In the genomic region with DNA sequence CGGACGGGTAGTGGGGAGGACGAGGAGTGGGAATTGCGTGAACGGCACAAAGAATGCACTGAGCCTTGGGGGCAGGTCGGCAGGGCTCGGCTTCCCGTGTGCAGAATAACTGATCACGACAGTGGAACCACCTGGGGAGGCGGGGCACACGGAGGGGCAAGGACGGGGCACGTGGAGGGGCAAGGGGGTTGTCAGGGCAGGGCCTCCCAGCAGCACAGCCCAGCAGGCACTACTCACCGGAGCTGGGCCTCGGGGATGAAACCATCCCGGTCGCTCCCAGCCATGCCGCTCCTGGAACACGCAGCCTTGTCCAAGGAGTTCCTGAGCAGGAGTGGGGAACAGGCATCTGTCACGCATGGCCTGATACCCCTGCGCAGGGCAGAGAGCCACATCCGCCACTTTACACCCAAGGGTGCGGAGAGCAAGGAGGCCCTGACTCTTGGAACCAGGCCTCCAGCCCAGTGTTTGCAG, we compare ENCODE assay signal across 31 cellular contexts. TPM values are rescaled to one million over a fixed set of nuclear protein-coding genes. Genes with fewer than 3 reads are reported as not detected.
DNase-seq lines count a peak whose midpoint lies in the region; ATAC-seq and TF ChIP-seq lines count a peak whose summit lies in the region.
"Had no signal": no experiment of that assay in that cellular context is flagged by ENCODE, and none has a peak within 500 bp of the region (broad histone marks: within the 10 kb centered on the region; RNA-seq: fewer than 3 reads in every experiment).

No MANE protein-coding gene starts in this region.

- intact Hi-C loops in cardiac septum (cut with DNase I) (no loop called here), mucosa of descending colon (cut with DNase I, micrococcal nuclease) (no loop called here), upper lobe of right lung (cut with DNase I) (no loop called here)

- no peaks in the 10 kb centered on the region for H3K27me3 ChIP-seq in right atrium auricular region
- peaks cover 34% of the 10 kb centered on the region for H3K27me3 ChIP-seq in RWPE2 (ENCODE audit: insufficient read depth, poor library complexity, severe bottlenecking)
- no peaks in the 10 kb centered on the region for H3K27me3 ChIP-seq in upper lobe of right lung

- H3K9me3 ChIP-seq in right atrium auricular region, result no peaks in the 10 kb centered on the region
- no peaks in the 10 kb centered on the region for H3K9me3 ChIP-seq in RWPE2 (ENCODE audit: severe bottlenecking)
- H3K9me3 ChIP-seq in mucosa of descending colon, result no peaks in the 10 kb centered on the region
- H3K9me3 ChIP-seq in upper lobe of right lung, result no peaks in the 10 kb centered on the region
- H3K9me3 ChIP-seq: esophagus muscularis mucosa, left lung had no signal

- ATAC-seq in RWPE2 (ENCODE audit: low read depth), result no peak
- no peak for ATAC-seq in mucosa of descending colon
- no peak for ATAC-seq in upper lobe of right lung
- ATAC-seq in GM19395 (IDR thresholded peaks at IDR 0.05; ENCODE audit: unreplicated experiment), result no peak
- no peak for ATAC-seq in GM18498 (IDR thresholded peaks at IDR 0.05; ENCODE audit: unreplicated experiment)
- ATAC-seq: activated naive CD8-positive, alpha-beta T cell treated with anti-CD3 and anti-CD28 coated beads, Interleukin-2, amount 50 U/mL, for 24 hours; foreskin keratinocyte; GM23338; left lung had no signal

- H3K4me1 ChIP-seq in right atrium auricular region, result peaks cover 0 to 23% of the 10 kb centered on the region in 2 donors
- H3K4me1 ChIP-seq in RWPE2 (ENCODE audit: insufficient read depth, poor library complexity, severe bottlenecking), result no peaks in the 10 kb centered on the region
- H3K4me1 ChIP-seq in mucosa of descending colon (ENCODE audit: low read depth), result no peaks in the 10 kb centered on the region
- peaks cover 25% of the 10 kb centered on the region for H3K4me1 ChIP-seq in upper lobe of right lung
- H3K4me1 ChIP-seq: foreskin keratinocyte had no signal

- peak; percentile 63 for DNase-seq in cardiac septum (ENCODE audit: low spot score)
- DNase-seq in right atrium auricular region (ENCODE audit: low spot score), result no peak
- DNase-seq in RWPE2 (ENCODE audit: low spot score), result peak; percentile 51
- peak in 2 of 3 donors; percentile 9 to 25 for DNase-seq in mucosa of descending colon
- DNase-seq in upper lobe of right lung, result peak; percentile 32
- no peak for DNase-seq in NCI-H128 (lab: John Stamatoyannopoulos, UW; ENCODE audit: unreplicated experiment)
- DNase-seq: activated CD4-positive, alpha-beta memory T cell treated with anti-CD3 and anti-CD28 coated beads for 36 hours; activated CD8-positive, alpha-beta memory T cell treated with anti-CD3 and anti-CD28 coated beads, Interleukin-2, amount 50 U/mL, for 48 hours; activated effector memory CD4-positive, alpha-beta T cell treated with Interleukin-2 at 50 U/mL for 16 hours; activated naive CD8-positive, alpha-beta T cell treated with anti-CD3 and anti-CD28 coated beads, Interleukin-2, amount 50 U/mL, for 24 hours; CD4-positive, CD25-positive, alpha-beta regulatory T cell; dermis blood vessel endothelial cell; foreskin keratinocyte; HFFc6; hippocampal formation; MM.1S; NCI-H1436 treated with DMSO at 0.1 percent for 48 hours; NCI-H446 treated with DMSO at 0.1 percent for 48 hours; NK-92 treated with Interleukin-12 subunit alpha and Interleukin-12 subunit beta, amount 100 ng/mL, for 24 hours; PC-9; SIG-M5; SW 1271; T-helper 9 cell had no signal

- H3K27ac ChIP-seq in right atrium auricular region (no peak overlapping the region), RWPE2 (ENCODE audit: poor library complexity, severe bottlenecking) (no peak overlapping the region), upper lobe of right lung (no peak overlapping the region)
- H3K27ac ChIP-seq: esophagus muscularis mucosa, foreskin keratinocyte, HL-60, KMS-11, left lung, PC-9, VCaP had no signal

- H3K36me3 ChIP-seq in right atrium auricular region (no peaks in the 10 kb centered on the region), RWPE2 (ENCODE audit: low read depth) (no peaks in the 10 kb centered on the region), mucosa of descending colon (ENCODE audit: low read depth) (no peaks in the 10 kb centered on the region), upper lobe of right lung (no peaks in the 10 kb centered on the region)
- H3K36me3 ChIP-seq: esophagus muscularis mucosa, left lung had no signal

- no peak for TF ChIP-seq CTCF in right atrium auricular region (IDR thresholded peaks at IDR 0.05)
- TF ChIP-seq CTCF in RWPE2 (IDR thresholded peaks at IDR 0.05; ENCODE audit: poor library complexity, severe bottlenecking), result no peak
- no peak for TF ChIP-seq CTCF in mucosa of descending colon (IDR thresholded peaks at IDR 0.05)
- TF ChIP-seq CTCF in upper lobe of right lung (IDR thresholded peaks at IDR 0.05), result no peak

- H3K4me3 ChIP-seq in right atrium auricular region, result no peak overlapping the region
- H3K4me3 ChIP-seq in RWPE2 (ENCODE audit: severe bottlenecking), result no peak overlapping the region
- no peak overlapping the region for H3K4me3 ChIP-seq in mucosa of descending colon
- H3K4me3 ChIP-seq in upper lobe of right lung, result no peak overlapping the region
- H3K4me3 ChIP-seq: esophagus muscularis mucosa, GM23338, left lung, PC-9 had no signal

RNA-seq across cellular contexts. Expression of gene SARDH, which starts 33.4 kb away (rescaled TPM):
- total RNA-seq in cardiac septum (1.3 TPM), right atrium auricular region (under 1 TPM; 0.63 to 0.94 TPM), mucosa of descending colon (1 to 10 TPM in 1 of 3 donors, under 1 TPM in 2; 0.23 to 2.1 (median 0.46) TPM), upper lobe of right lung (6.8 TPM)
- total RNA-seq: foreskin keratinocyte had no signal

Comparison
In these comparisons a context has a peak if more than half of its experiments do, and no peak if none do; other contexts are left out.
1. DNase-seq: peak in cardiac septum (single experiment), RWPE2 (single experiment), mucosa of descending colon (2 of 3) and upper lobe of right lung (single experiment); none in right atrium auricular region (single experiment) and NCI-H128 (single experiment).